22 cellular contexts compared by ENCODE assay signal in the genomic region with DNA sequence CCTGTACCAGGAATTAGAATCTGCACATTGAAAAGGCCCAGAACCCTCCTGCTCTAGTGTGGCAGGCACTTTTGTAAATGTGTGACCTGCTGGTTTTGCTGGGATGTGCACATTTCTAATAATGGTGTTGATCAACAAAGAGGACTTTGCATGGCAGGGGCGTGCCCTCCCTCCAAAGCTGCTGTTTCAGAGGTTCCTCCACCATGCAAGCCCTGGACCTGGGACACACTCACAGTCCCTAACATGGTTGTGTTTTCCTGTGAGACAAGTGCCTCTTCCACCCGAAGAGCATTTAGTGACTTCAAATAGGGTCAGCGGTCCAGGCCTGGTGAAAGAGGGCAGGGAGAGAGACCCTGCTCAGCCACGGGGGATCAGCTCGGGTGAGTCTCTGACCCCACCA. TPM values are rescaled to one million over a fixed set of nuclear protein-coding genes. Genes with fewer than 3 reads are reported as not detected.
"Had no signal": no experiment of that assay in that cellular context is flagged by ENCODE, and none has a peak within 500 bp of the region (broad histone marks: within the 10 kb centered on the region; RNA-seq: fewer than 3 reads in every experiment).

No MANE protein-coding gene starts in this region.

- ATAC-seq: left ventricle myocardium superior; right cardiac atrium; stimulated activated naive CD8-positive, alpha-beta T cell treated with anti-CD3 and anti-CD28 coated beads, Interleukin-15, amount 100 ng/mL, for 72 hours had no signal

- H3K4me3 ChIP-seq: hepatocyte, tibial artery had no signal

- FAIRE-seq: frontal cortex, pancreas, TTC549 had no signal

- H2AFZ ChIP-seq: hepatocyte had no signal

- H3K36me3 ChIP-seq: pancreas, tibial artery had no signal

- H3K27ac ChIP-seq: hepatocyte, tibial artery had no signal

- H3K27me3 ChIP-seq: hepatocyte, pancreas, tibial artery had no signal

- H3K4me2 ChIP-seq: hepatocyte had no signal

- H3K9me3 ChIP-seq: pancreas, tibial artery had no signal

- H3K79me2 ChIP-seq: hepatocyte had no signal

- DNase-seq: activated CD4-positive, alpha-beta T cell treated with anti-CD3 and anti-CD28 coated beads for 1 hour; activated gamma-delta T cell treated with Interleukin-2 at 50 U/mL for 16 hours; caudate nucleus; dermis blood vessel endothelial cell; effector CD8-positive, alpha-beta T cell; erythroblast; glutamatergic neuron; immature natural killer cell; kidney glomerular epithelial cell; left ventricle myocardium superior; nephron progenitor cell; right cardiac atrium; stimulated activated CD4-positive, alpha-beta T cell treated with anti-CD3 and anti-CD28 coated beads, Interleukin-12 subunit alpha, Interleukin-12 subunit beta, amount 100 ng/mL, for 4 hours; stimulated activated CD4-positive, alpha-beta T cell treated with anti-CD3 and anti-CD28 coated beads, Interleukin-4, amount 100 ng/mL, for 4 hours; stimulated activated naive CD8-positive, alpha-beta T cell treated with anti-CD3 and anti-CD28 coated beads, Interleukin-15, amount 100 ng/mL, for 72 hours; T-cell; tibial artery had no signal

RNA-seq across cellular contexts. Expression of gene TENT5C, which starts 28.1 kb away (rescaled TPM):
- total RNA-seq: myocyte had no signal
